ENCODE assay signal across 28 cellular contexts in genomic region chr18:11153096-11153495, GRCh38. TPM values are rescaled to one million over a fixed set of nuclear protein-coding genes. Genes with fewer than 3 reads are reported as not detected.
"Had no signal": no experiment of that assay in that cellular context is flagged by ENCODE, and none has a peak within 500 bp of the region (broad histone marks: within the 10 kb centered on the region; RNA-seq: fewer than 3 reads in every experiment).

No MANE protein-coding gene starts in this region.

- DNase-seq: colonic mucosa; cortex of kidney; dermis blood vessel endothelial cell; dorsolateral prefrontal cortex; effector CD4-positive, alpha-beta T cell; effector CD8-positive, alpha-beta T cell; effector memory CD4-positive, alpha-beta T cell; effector memory CD8-positive, alpha-beta T cell; endodermal cell; erythroblast; esophagus squamous epithelium; foreskin fibroblast; foreskin keratinocyte; foreskin melanocyte; gastrocnemius medialis; glutamatergic neuron; head of caudate nucleus; heart left ventricle; heart right ventricle had no signal

- H3K9me3 ChIP-seq: colonic mucosa, esophagus muscularis mucosa, esophagus squamous epithelium, gastrocnemius medialis, gastroesophageal sphincter, heart left ventricle, heart right ventricle had no signal

- FAIRE-seq: colon, endometrium, endothelial cell of umbilical vein, frontal cortex had no signal

- ATAC-seq: effector memory CD8-positive, alpha-beta T cell; esophagus mucosa; foreskin keratinocyte; gastrocnemius medialis; gastroesophageal sphincter; heart left ventricle; heart right ventricle had no signal

- H3K4me1 ChIP-seq: colonic mucosa, foreskin keratinocyte had no signal

- H3K36me3 ChIP-seq: colonic mucosa, esophagus muscularis mucosa, esophagus squamous epithelium, gastrocnemius medialis, gastroesophageal sphincter, heart left ventricle, heart right ventricle had no signal

- H3K4me3 ChIP-seq: colonic mucosa, coronary artery, dorsolateral prefrontal cortex, esophagus muscularis mucosa, esophagus squamous epithelium, gastrocnemius medialis, gastroesophageal sphincter, heart left ventricle, heart right ventricle had no signal

- H3K27ac ChIP-seq: colonic mucosa, coronary artery, dorsolateral prefrontal cortex, epithelial cell of prostate, esophagus muscularis mucosa, esophagus squamous epithelium, foreskin keratinocyte, gastrocnemius medialis, gastroesophageal sphincter, heart left ventricle, heart right ventricle had no signal

RNA-seq across cellular contexts. Expression of gene PIEZO2, which starts 3.7 kb away (rescaled TPM):
- total RNA-seq: foreskin keratinocyte had no signal
- polyA plus RNA-seq: foreskin keratinocyte had no signal
